Comparison of ENCODE assay signal across 11 cellular contexts in the genomic region with DNA sequence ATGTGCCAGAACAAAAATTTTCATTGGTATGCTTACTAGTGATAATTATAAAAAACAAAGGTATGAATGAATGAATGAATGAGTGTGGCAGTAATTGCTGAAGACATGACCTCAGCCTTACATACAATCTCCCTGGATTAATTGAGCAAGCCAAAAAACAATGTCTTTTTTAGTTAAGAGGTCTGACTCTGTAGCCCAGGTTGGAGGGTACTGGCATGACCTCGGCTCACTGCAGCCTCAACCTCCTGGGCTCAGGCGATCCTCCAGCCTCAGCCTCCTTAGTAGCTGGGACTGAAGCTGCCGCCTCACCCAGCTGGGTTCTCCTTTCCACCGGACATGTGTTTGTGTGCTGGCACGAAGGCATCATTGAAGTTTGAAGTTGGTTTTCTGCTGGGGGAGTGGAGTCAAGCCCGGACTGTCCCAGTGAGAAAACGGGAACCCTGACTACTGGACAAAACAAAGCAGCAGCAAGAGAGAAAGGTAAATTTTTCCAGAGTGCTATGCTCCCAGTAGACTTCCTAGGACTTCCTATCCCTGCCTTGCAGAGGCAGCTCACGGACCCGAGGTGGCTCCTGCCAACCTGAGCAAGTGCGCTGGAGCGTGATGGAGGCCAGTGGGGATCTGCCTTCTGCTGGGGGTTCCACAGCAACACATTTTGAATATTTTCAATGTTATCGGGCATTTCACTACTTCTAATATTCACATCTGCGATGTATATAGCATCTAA. TPM values are rescaled to one million over a fixed set of nuclear protein-coding genes. Genes with fewer than 3 reads are reported as not detected.
DNase-seq lines count a peak whose midpoint lies in the region; ATAC-seq and TF ChIP-seq lines count a peak whose summit lies in the region.
"Had no signal": no experiment of that assay in that cellular context is flagged by ENCODE, and none has a peak within 500 bp of the region (broad histone marks: within the 10 kb centered on the region; RNA-seq: fewer than 3 reads in every experiment).

No MANE protein-coding gene starts in this region.

- H3K4me3 ChIP-seq in DOHH2 (ENCODE audit: low read length): peak overlapping the region; percentile 53
- H3K4me3 ChIP-seq in neural progenitor cell: peak overlapping the region; percentile 69

- H3K27me3 ChIP-seq in DOHH2 (ENCODE audit: control insufficient read depth, low read length) (no peaks in the 10 kb centered on the region; the same call in 1 of the 2 replicates), neural progenitor cell (peaks cover 10% of the 10 kb centered on the region)

- peak; percentile 29 for DNase-seq in cerebellar cortex (ENCODE audit: low spot score)
- DNase-seq in neural progenitor cell (ENCODE audit: low spot score): peak; percentile 50
- DNase-seq in NAMALWA (ENCODE audit: low spot score): no peak
- no peak for DNase-seq in activated T-cell treated with anti-CD3 and anti-CD28 coated beads, Interleukin-2, amount 50 U/mL, for 48 hours
- no peak for DNase-seq in stimulated activated CD8-positive, alpha-beta memory T cell treated with anti-CD3 and anti-CD28 coated beads, Interleukin-4, amount 100 ng/mL, for 48 hours
- DNase-seq: DMS79 treated with DMSO at 0.1 percent for 48 hours had no signal

- TF ChIP-seq RAD21 in Ishikawa (IDR thresholded peaks at IDR 0.05; ENCODE audit: low read depth): no peak

- H3K27ac ChIP-seq in DOHH2 (ENCODE audit: low read depth, low read length): no peak overlapping the region
- no peak overlapping the region for H3K27ac ChIP-seq in neural progenitor cell

- H3K27ac Mint-ChIP-seq in neural progenitor cell: peak overlapping the region; percentile 99
- H3K27ac Mint-ChIP-seq: activated T-helper 2 cell treated with anti-CD3 and anti-CD28 coated beads, Interferon-gamma antibody, Interleukin-2, Interleukin-4, amounts not matched to agents 10 μg/mL and 5 μg/mL and 100 μg/mL, durations not matched to agents 14 hours and 24 hours and 36 hours had no signal

- H3K4me1 Mint-ChIP-seq in neural progenitor cell: peaks cover 18% of the 10 kb centered on the region

- no peaks in the 10 kb centered on the region for H3K9me2 ChIP-seq in DOHH2 (replicated peaks; ENCODE audit: control insufficient read depth, low read length)

- peak overlapping the region; percentile 11 for H2AFZ ChIP-seq in neural progenitor cell (replicated peaks)

- H3K36me3 ChIP-seq in DOHH2 (ENCODE audit: control insufficient read depth, low read length) (peaks cover 40% of the 10 kb centered on the region), neural progenitor cell (no peaks in the 10 kb centered on the region)

- H3K36me3 Mint-ChIP-seq in neural progenitor cell: peaks cover 19% of the 10 kb centered on the region

- H3K9me3 Mint-ChIP-seq in neural progenitor cell: peaks cover 11% of the 10 kb centered on the region
- H3K9me3 Mint-ChIP-seq: activated T-helper 2 cell treated with anti-CD3 and anti-CD28 coated beads, Interferon-gamma antibody, Interleukin-2, Interleukin-4, amounts not matched to agents 10 μg/mL and 5 μg/mL and 100 μg/mL, durations not matched to agents 14 hours and 24 hours and 36 hours had no signal

- H3K4me1 ChIP-seq in DOHH2 (ENCODE audit: control insufficient read depth, low read length) (peaks cover 46% of the 10 kb centered on the region), neural progenitor cell (peaks cover under 1% of the 10 kb centered on the region)

- H3K9ac ChIP-seq in neural progenitor cell: no peak overlapping the region

- H3K4me2 ChIP-seq in DOHH2 (ENCODE audit: low read length) (peak overlapping the region; percentile 61), neural progenitor cell (peak overlapping the region; percentile 80)

- peaks cover 13% of the 10 kb centered on the region for H3F3A ChIP-seq in DOHH2 (ENCODE audit: control insufficient read depth, insufficient read depth)
- H3F3A ChIP-seq in neural progenitor cell (ENCODE audit: low read depth): peaks cover 7% of the 10 kb centered on the region

- TF ChIP-seq CTCF in DOHH2 (IDR thresholded peaks at IDR 0.05; ENCODE audit: low read depth, low read length, poor library complexity, severe bottlenecking) (no peak), neural progenitor cell (IDR thresholded peaks at IDR 0.05) (no peak)

- peak overlapping the region; percentile 89 for H3K4me3 Mint-ChIP-seq in neural progenitor cell

- ATAC-seq in HG02885 (IDR thresholded peaks at IDR 0.05; ENCODE audit: poor library complexity, unreplicated experiment): no peak

- peaks cover 27% of the 10 kb centered on the region for H3K27me3 Mint-ChIP-seq in neural progenitor cell (ENCODE audit: insufficient read depth, low read depth)

- H4K20me1 ChIP-seq in DOHH2 (ENCODE audit: control insufficient read depth, insufficient read depth, low read depth, low read length): no peaks in the 10 kb centered on the region
- H4K20me1 ChIP-seq in neural progenitor cell (ENCODE audit: low read depth): no peaks in the 10 kb centered on the region

- H3K79me2 ChIP-seq in DOHH2 (ENCODE audit: control insufficient read depth, low read length) (peaks cover 15% of the 10 kb centered on the region), neural progenitor cell (ENCODE audit: low read depth) (no peaks in the 10 kb centered on the region)

- H3K9me3 ChIP-seq in DOHH2 (ENCODE audit: control insufficient read depth, insufficient read depth, low read length): no peaks in the 10 kb centered on the region
- H3K9me3 ChIP-seq in neural progenitor cell (ENCODE audit: low read depth): no peaks in the 10 kb centered on the region
- H3K9me3 ChIP-seq: stomach had no signal

- TF ChIP-seq EP300 in Ishikawa (IDR thresholded peaks at IDR 0.05; ENCODE audit: borderline replicate concordance): no peak

TF ChIP-seq in Ishikawa, 13 proteins besides CTCF, POLR2A, EP300 and RAD21:
- TF ChIP-seq NFIC (IDR thresholded peaks at IDR 0.05) (no peak), TAF1 (IDR thresholded peaks at IDR 0.05; ENCODE audit: low read depth) (no peak), REST (IDR thresholded peaks at IDR 0.05; ENCODE audit: low read depth) (0 out of 2 replicates have a peak, but pooled peaks have one; percentile 32), FOXM1 (IDR thresholded peaks at IDR 0.05; ENCODE audit: borderline replicate concordance, low read depth) (no peak), CREB1 (IDR thresholded peaks at IDR 0.05; ENCODE audit: low read depth) (no peak), CEBPB (IDR thresholded peaks at IDR 0.05) (no peak), ZBTB7A (IDR thresholded peaks at IDR 0.05; ENCODE audit: low read depth) (no peak), USF1 (IDR thresholded peaks at IDR 0.05) (no peak), TCF12 (IDR thresholded peaks at IDR 0.05; ENCODE audit: low read depth) (no peak)

RNA-seq across cellular contexts. Expression of gene IMP4, which starts 6.4 kb away (rescaled TPM):
- 23.3 and 51.4 TPM in 2 replicates for total RNA-seq in neural progenitor cell (ENCODE audit: low replicate concordance)

RNA-seq across cellular contexts. Expression of gene PTPN18, which starts 19.5 kb away (rescaled TPM):
- total RNA-seq in neural progenitor cell (ENCODE audit: low replicate concordance): 4.0 and 17.6 TPM in 2 replicates

Comparison
In these comparisons a context has a peak if more than half of its experiments do, and no peak if none do; other contexts are left out.
1. DNase-seq: peak in cerebellar cortex (single experiment) and neural progenitor cell (single experiment); none in NAMALWA (single experiment), activated T-cell treated with anti-CD3 and anti-CD28 coated beads, Interleukin-2, amount 50 U/mL, for 48 hours (0 of 2) and stimulated activated CD8-positive, alpha-beta memory T cell treated with anti-CD3 and anti-CD28 coated beads, Interleukin-4, amount 100 ng/mL, for 48 hours (single experiment).